8 cellular contexts compared by ENCODE assay signal in genomic region chr7:134316539-134317344, GRCh38. TPM values are rescaled to one million over a fixed set of nuclear protein-coding genes. Genes with fewer than 3 reads are reported as not detected.
DNase-seq lines count a peak whose midpoint lies in the region; ATAC-seq and TF ChIP-seq lines count a peak whose summit lies in the region.

Gene SLC35B4 (minus strand): TSS chr7:134316930. CDS start chr7:134316751, 179 bp downstream.

- peaks cover 8% of the 10 kb centered on the region for H3K27me3 Mint-ChIP-seq in activated T-helper 2 cell treated with anti-CD3 and anti-CD28 coated beads, Interferon-gamma antibody, Interleukin-2, Interleukin-4, amounts not matched to agents 10 μg/mL and 5 μg/mL and 100 μg/mL, durations not matched to agents 14 hours and 24 hours and 36 hours (ENCODE audit: low read depth)
- H3K27me3 Mint-ChIP-seq in natural killer cell (ENCODE audit: low read depth in 2 of 2): peaks cover 7 to 15% of the 10 kb centered on the region in 2 donors

- H3K4me1 Mint-ChIP-seq in activated T-helper 2 cell treated with anti-CD3 and anti-CD28 coated beads, Interferon-gamma antibody, Interleukin-2, Interleukin-4, amounts not matched to agents 10 μg/mL and 5 μg/mL and 100 μg/mL, durations not matched to agents 14 hours and 24 hours and 36 hours (ENCODE audit: low read depth): peaks cover 15% of the 10 kb centered on the region
- peaks cover 13 to 17% of the 10 kb centered on the region in 2 donors for H3K4me1 Mint-ChIP-seq in natural killer cell

- peaks cover 3% of the 10 kb centered on the region for H3K36me3 Mint-ChIP-seq in activated T-helper 2 cell treated with anti-CD3 and anti-CD28 coated beads, Interferon-gamma antibody, Interleukin-2, Interleukin-4, amounts not matched to agents 10 μg/mL and 5 μg/mL and 100 μg/mL, durations not matched to agents 14 hours and 24 hours and 36 hours (ENCODE audit: low read depth)
- H3K36me3 Mint-ChIP-seq in natural killer cell: no peaks in the 10 kb centered on the region

- no peaks in the 10 kb centered on the region for H3K4me1 ChIP-seq in RWPE2 (ENCODE audit: insufficient read depth, poor library complexity, severe bottlenecking)

- H3K9me3 Mint-ChIP-seq in activated T-helper 2 cell treated with anti-CD3 and anti-CD28 coated beads, Interferon-gamma antibody, Interleukin-2, Interleukin-4, amounts not matched to agents 10 μg/mL and 5 μg/mL and 100 μg/mL, durations not matched to agents 14 hours and 24 hours and 36 hours: no peaks in the 10 kb centered on the region
- H3K9me3 Mint-ChIP-seq in natural killer cell: no peaks in the 10 kb centered on the region

- H3K27me3 ChIP-seq in RWPE2 (ENCODE audit: insufficient read depth, poor library complexity, severe bottlenecking): no peaks in the 10 kb centered on the region

- peak; percentile 99 for ATAC-seq in RWPE2 (ENCODE audit: low read depth)
- peak; percentile 95 to 98 (median 97) for ATAC-seq in natural killer cell

- peak within 1 kb of the TSS; percentile 88 for H3K4me3 Mint-ChIP-seq in activated T-helper 2 cell treated with anti-CD3 and anti-CD28 coated beads, Interferon-gamma antibody, Interleukin-2, Interleukin-4, amounts not matched to agents 10 μg/mL and 5 μg/mL and 100 μg/mL, durations not matched to agents 14 hours and 24 hours and 36 hours (ENCODE audit: low read depth)
- peak within 1 kb of the TSS; percentile 93 for H3K4me3 Mint-ChIP-seq in natural killer cell

- no peaks in the 10 kb centered on the region for H3K36me3 ChIP-seq in RWPE2 (ENCODE audit: low read depth)

- peak; percentile 96 for DNase-seq in ELR (ENCODE audit: low read depth)
- peak; percentile 99 for DNase-seq in H4 (ENCODE audit: low spot score)
- peak; percentile 100 for DNase-seq in LoVo (ENCODE audit: low spot score)
- DNase-seq in RWPE2 (ENCODE audit: low spot score): peak; percentile 97
- peak; percentile 91 for DNase-seq in activated T-helper 2 cell treated with anti-CD3 and anti-CD28 coated beads, Interferon-gamma antibody, Interleukin-2, Interleukin-4, amounts not matched to agents 10 μg/mL and 5 μg/mL and 100 μg/mL, durations not matched to agents 14 hours and 24 hours and 36 hours (ENCODE audit: low spot score)
- DNase-seq in fibroblast of peridontal ligament (ENCODE audit: extremely low read depth): peak; percentile 94
- DNase-seq in natural killer cell: peak; percentile 84
- DNase-seq in stimulated activated naive CD4-positive, alpha-beta T cell treated with Interleukin-2 at 50 U/mL for 16 hours (lab: John Stamatoyannopoulos, UW): peak; percentile 96

- TF ChIP-seq CTCF in RWPE2 (IDR thresholded peaks at IDR 0.05; ENCODE audit: poor library complexity, severe bottlenecking): no peak
- no peak for TF ChIP-seq CTCF in natural killer cell (IDR thresholded peaks at IDR 0.05)

- peak within 1 kb of the TSS; percentile 43 for H3K27ac ChIP-seq in RWPE2 (ENCODE audit: poor library complexity, severe bottlenecking)

- intact Hi-C loops in activated T-helper 2 cell treated with anti-CD3 and anti-CD28 coated beads, Interferon-gamma antibody, Interleukin-2, Interleukin-4, amounts not matched to agents 10 μg/mL and 5 μg/mL and 100 μg/mL, durations not matched to agents 14 hours and 24 hours and 36 hours (cut with micrococcal nuclease): loop anchor here (1.0 to 5.0 kb wide), 5 partner anchors 41 to 1234 kb away; partner anchors contain the start of genes CHCHD3, EXOC4 and LRGUK
- intact Hi-C loops in natural killer cell (cut with micrococcal nuclease): loop anchor here (2.0 kb wide), 1 partner anchor 190 kb away; the partner anchor contains the start of gene LRGUK

- peak within 1 kb of the TSS; percentile 85 for H3K4me3 ChIP-seq in RWPE2 (ENCODE audit: severe bottlenecking)

- H3K9me3 ChIP-seq in RWPE2 (ENCODE audit: severe bottlenecking): no peaks in the 10 kb centered on the region

- H3K27ac Mint-ChIP-seq in activated T-helper 2 cell treated with anti-CD3 and anti-CD28 coated beads, Interferon-gamma antibody, Interleukin-2, Interleukin-4, amounts not matched to agents 10 μg/mL and 5 μg/mL and 100 μg/mL, durations not matched to agents 14 hours and 24 hours and 36 hours: peak within 1 kb of the TSS; percentile 81
- H3K27ac Mint-ChIP-seq in natural killer cell: peak within 1 kb of the TSS; percentile 65 to 80

RNA-seq across cellular contexts. Expression of gene SLC35B4, which starts in this region (rescaled TPM):
- total RNA-seq in H4 (2014; rRNA removed; shearing (Covaris generic)): 23.9 and 25.8 TPM in 2 replicates
- total RNA-seq in activated T-helper 2 cell treated with anti-CD3 and anti-CD28 coated beads, Interferon-gamma antibody, Interleukin-2, Interleukin-4, amounts not matched to agents 10 μg/mL and 5 μg/mL and 100 μg/mL, durations not matched to agents 14 hours and 24 hours and 36 hours: 22.8 and 23.1 TPM in 2 replicates
- total RNA-seq in natural killer cell: 10 to 100 TPM in 2 of 3 donors, 1 to 10 TPM in 1; 5.2 to 11.5 (median 11.2) TPM

Comparison
In these comparisons a context has a peak if more than half of its experiments do, and no peak if none do; other contexts are left out.
1. Peak in every context shown above with its lines: DNase-seq, ATAC-seq, H3K4me3 ChIP-seq and H3K27ac ChIP-seq.